In the genomic region with DNA sequence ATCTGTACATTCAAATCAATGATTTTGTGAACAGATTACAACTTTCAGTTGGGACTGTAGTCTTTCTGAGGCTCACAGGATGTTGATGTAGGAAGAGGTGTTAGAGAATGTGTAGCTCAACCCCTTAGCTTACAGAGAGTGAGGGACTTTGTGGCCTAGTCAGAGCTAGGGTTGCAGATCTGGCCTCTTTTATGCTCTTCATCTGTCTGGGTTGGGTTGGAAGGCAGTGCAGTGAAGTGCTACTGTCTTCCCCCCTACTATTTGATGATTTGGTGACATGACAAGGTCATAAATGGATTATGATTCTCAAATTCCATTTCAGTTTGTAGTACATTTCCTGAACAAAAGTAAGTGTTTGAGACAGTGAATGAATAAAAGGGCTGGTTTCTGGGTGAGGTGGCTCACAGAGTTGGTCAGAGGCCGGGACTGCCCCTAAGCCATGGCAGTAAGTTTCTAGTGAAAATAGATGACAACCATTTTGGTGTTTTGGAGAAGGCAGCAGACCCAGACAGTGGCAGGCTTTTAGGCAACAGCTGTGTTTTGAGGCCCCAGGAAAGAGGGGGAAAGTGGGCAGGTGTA, we compare ENCODE assay signal across 12 cellular contexts. TPM values are rescaled to one million over a fixed set of nuclear protein-coding genes. Genes with fewer than 3 reads are reported as not detected.
DNase-seq lines count a peak whose midpoint lies in the region; ATAC-seq and TF ChIP-seq lines count a peak whose summit lies in the region.
"Had no signal": no experiment of that assay in that cellular context is flagged by ENCODE, and none has a peak within 500 bp of the region (broad histone marks: within the 10 kb centered on the region; RNA-seq: fewer than 3 reads in every experiment).

No MANE protein-coding gene starts in this region.

- no peak overlapping the region for H3K4me3 ChIP-seq in OCI-LY1 (ENCODE audit: low read depth, low read length, poor library complexity, severe bottlenecking)
- H3K4me3 ChIP-seq in trophoblast cell (ENCODE audit: low read depth, low read length), result no peak overlapping the region

- peak overlapping the region; percentile 71 for H3K23ac ChIP-seq in trophoblast cell (ENCODE audit: low read length)

- H4K91ac ChIP-seq in trophoblast cell (ENCODE audit: low read depth, low read length), result no peak overlapping the region

- H3K4me3 Mint-ChIP-seq in activated naive CD8-positive, alpha-beta T cell treated with anti-CD3 and anti-CD28 coated beads, Interleukin-2, amount 50 U/mL, for 24 hours, result peak overlapping the region; percentile 61

- no peak overlapping the region for H2AFZ ChIP-seq in OCI-LY1 (ENCODE audit: low read length)
- H2AFZ ChIP-seq in trophoblast cell (ENCODE audit: insufficient read depth, low read length, poor library complexity), result no peak overlapping the region

- H3K27ac Mint-ChIP-seq in activated naive CD8-positive, alpha-beta T cell treated with anti-CD3 and anti-CD28 coated beads, Interleukin-2, amount 50 U/mL, for 24 hours, result peak overlapping the region; percentile 99

- H3F3A ChIP-seq in OCI-LY1 (ENCODE audit: insufficient read depth, low read length), result no peaks in the 10 kb centered on the region

- H3K27ac ChIP-seq in OCI-LY1 (ENCODE audit: low read depth, low read length, poor library complexity, severe bottlenecking), result peak overlapping the region; percentile 92
- H3K27ac ChIP-seq in trophoblast cell (ENCODE audit: low read depth, low read length), result no peak overlapping the region

- H3K27me3 Mint-ChIP-seq in activated naive CD8-positive, alpha-beta T cell treated with anti-CD3 and anti-CD28 coated beads, Interleukin-2, amount 50 U/mL, for 24 hours, result no peaks in the 10 kb centered on the region

- no peaks in the 10 kb centered on the region for H4K20me1 ChIP-seq in OCI-LY1 (ENCODE audit: insufficient read depth, low read length)

- no peak overlapping the region for H2BK5ac ChIP-seq in trophoblast cell (ENCODE audit: low read depth, low read length, poor library complexity)

- H4K8ac ChIP-seq in trophoblast cell (ENCODE audit: low read depth, low read length), result no peak overlapping the region

- peak overlapping the region; percentile 65 for H3K4ac ChIP-seq in trophoblast cell (ENCODE audit: low read depth, low read length)

- H2BK120ac ChIP-seq in trophoblast cell (ENCODE audit: insufficient read depth, low read length, poor library complexity), result no peak overlapping the region

- no peak overlapping the region for H4K12ac ChIP-seq in trophoblast cell (ENCODE audit: low read depth, low read length)

- H3K9me3 Mint-ChIP-seq in activated naive CD8-positive, alpha-beta T cell treated with anti-CD3 and anti-CD28 coated beads, Interleukin-2, amount 50 U/mL, for 24 hours, result peaks cover 19% of the 10 kb centered on the region

- ATAC-seq in activated naive CD8-positive, alpha-beta T cell treated with anti-CD3 and anti-CD28 coated beads, Interleukin-2, amount 50 U/mL, for 24 hours, result peak; percentile 96
- ATAC-seq in HG02610 (IDR thresholded peaks at IDR 0.05; ENCODE audit: unreplicated experiment), result no peak

- H3K9me2 ChIP-seq in OCI-LY1 (ENCODE audit: low read depth, low read length), result no peaks in the 10 kb centered on the region

- peaks cover 98% of the 10 kb centered on the region for H3K4me1 ChIP-seq in OCI-LY1 (ENCODE audit: insufficient read depth, low read length, severe bottlenecking)
- peaks cover 0 to 2% of the 10 kb centered on the region in 2 experiments for H3K4me1 ChIP-seq in trophoblast cell (ENCODE audit: control insufficient read depth in 1 of 2, insufficient read depth in 2 of 2, low read length in 2 of 2)

- H3K79me2 ChIP-seq in OCI-LY1 (ENCODE audit: insufficient read depth, low read length), result peaks cover 48% of the 10 kb centered on the region
- H3K79me2 ChIP-seq in trophoblast cell (ENCODE audit: control insufficient read depth, insufficient read depth, low read length, poor library complexity), result peaks cover 9% of the 10 kb centered on the region

- DNase-seq in EL, result peak; percentile 57
- DNase-seq in activated naive CD8-positive, alpha-beta T cell treated with anti-CD3 and anti-CD28 coated beads, Interleukin-2, amount 50 U/mL, for 24 hours, result peak; percentile 57
- no peak for DNase-seq in trophoblast cell
- no peak for DNase-seq in SIG-M5 (lab: John Stamatoyannopoulos, UW)
- DNase-seq in HCEC 1CT, result no peak
- no peak for DNase-seq in HK-2 (ENCODE audit: unreplicated experiment)
- DNase-seq: caudate nucleus, GDM1, NCI-H2171 treated with DMSO at 0.1 percent for 48 hours, T-helper 9 cell had no signal

- H3K36me3 Mint-ChIP-seq in activated naive CD8-positive, alpha-beta T cell treated with anti-CD3 and anti-CD28 coated beads, Interleukin-2, amount 50 U/mL, for 24 hours (ENCODE audit: low read depth), result peaks cover 32% of the 10 kb centered on the region

- no peaks in the 10 kb centered on the region for H3K36me3 ChIP-seq in OCI-LY1 (ENCODE audit: insufficient read depth, low read length)
- peaks cover 0 to 4% of the 10 kb centered on the region in 2 experiments for H3K36me3 ChIP-seq in trophoblast cell (ENCODE audit: control insufficient read depth in 1 of 2, insufficient read depth in 2 of 2, low read length in 2 of 2)

- H3K9ac ChIP-seq in OCI-LY1 (ENCODE audit: low read length) (peak overlapping the region; percentile 41; the same call in 1 of the 2 replicates), trophoblast cell (ENCODE audit: low read length) (no peak overlapping the region)

- no peak overlapping the region for H3K14ac ChIP-seq in trophoblast cell (ENCODE audit: low read length)

- H2AK5ac ChIP-seq in trophoblast cell (ENCODE audit: low read length), result no peak overlapping the region

- H3K18ac ChIP-seq in trophoblast cell (ENCODE audit: low read length), result no peak overlapping the region

- H3K9me3 ChIP-seq in OCI-LY1 (ENCODE audit: low read length) (no peaks in the 10 kb centered on the region), trophoblast cell (ENCODE audit: insufficient read depth, low read depth, low read length) (no peaks in the 10 kb centered on the region)

- no peaks in the 10 kb centered on the region for H3K27me3 ChIP-seq in OCI-LY1 (ENCODE audit: insufficient read depth, low read length)
- no peaks in the 10 kb centered on the region for H3K27me3 ChIP-seq in trophoblast cell (ENCODE audit: insufficient read depth, low read length)

- H3K4me2 ChIP-seq in OCI-LY1 (ENCODE audit: low read length) (peak overlapping the region; percentile 51), trophoblast cell (ENCODE audit: low read length) (no peak overlapping the region)

- WGBS in trophoblast cell (ENCODE audit: extremely low coverage, insufficient coverage, insufficient read length), result no CpG with 5 or more reads among the region's 1 CpG

- no peak overlapping the region for H2BK12ac ChIP-seq in trophoblast cell (ENCODE audit: low read length)

- H3K79me1 ChIP-seq in trophoblast cell (ENCODE audit: low read length), result no peaks in the 10 kb centered on the region

- H3K4me1 Mint-ChIP-seq in activated naive CD8-positive, alpha-beta T cell treated with anti-CD3 and anti-CD28 coated beads, Interleukin-2, amount 50 U/mL, for 24 hours, result peaks cover 97% of the 10 kb centered on the region

- no peak for TF ChIP-seq CTCF in OCI-LY1 (IDR thresholded peaks at IDR 0.05; ENCODE audit: low read length)

RNA-seq across cellular contexts. Expression of a gene that starts 21.6 kb away (rescaled TPM):
- 168 and 169 TPM in 2 replicates for polyA plus RNA-seq in trophoblast cell (2013)

Comparison
In these comparisons a context has a peak if more than half of its experiments do, and no peak if none do; other contexts are left out.
1. DNase-seq: peak in EL (single experiment) and activated naive CD8-positive, alpha-beta T cell treated with anti-CD3 and anti-CD28 coated beads, Interleukin-2, amount 50 U/mL, for 24 hours (single experiment); none in trophoblast cell (0 of 2), SIG-M5 (single experiment), HCEC 1CT (single experiment) and HK-2 (single experiment).